24 cellular contexts compared by ENCODE assay signal in the genomic region with DNA sequence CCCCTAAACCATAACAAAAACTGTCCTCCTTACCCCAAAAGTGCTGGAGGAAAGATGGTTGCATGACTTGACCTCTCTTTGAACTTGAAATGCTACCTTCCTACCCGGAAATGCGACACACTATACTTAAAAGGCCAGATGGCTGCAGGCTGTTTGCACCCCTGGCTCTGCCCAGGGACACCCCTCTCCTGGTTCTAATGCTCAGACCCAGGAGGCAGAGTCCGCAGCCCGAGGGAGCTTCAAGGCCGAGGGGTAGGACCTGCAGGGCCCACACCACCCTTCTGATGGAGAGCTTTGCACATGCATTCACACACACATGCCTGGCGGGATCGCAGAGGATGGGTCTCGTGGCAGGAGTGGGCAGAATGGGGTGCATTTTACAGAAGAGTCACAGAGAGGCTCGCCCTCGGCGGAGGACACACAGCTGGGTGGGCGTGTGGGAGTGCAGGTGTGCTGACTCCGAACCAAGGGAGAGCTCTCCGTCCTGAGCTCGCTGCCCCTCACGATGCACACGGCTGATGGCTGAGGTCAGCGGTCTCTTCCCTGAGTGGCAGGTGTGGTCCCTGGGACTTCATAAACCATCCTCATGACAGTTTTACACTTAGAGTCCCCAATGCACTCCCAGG.
DNase-seq lines count a peak whose midpoint lies in the region; ATAC-seq, FAIRE-seq and TF ChIP-seq lines count a peak whose summit lies in the region.
"Had no signal": no experiment of that assay in that cellular context is flagged by ENCODE, and none has a peak within 500 bp of the region (broad histone marks: within the 10 kb centered on the region; RNA-seq: fewer than 3 reads in every experiment).

No MANE protein-coding gene starts in this region.

- H3K27ac ChIP-seq in mammary epithelial cell (ENCODE audit: insufficient read depth, low read depth, low read length) = no peak overlapping the region
- H3K27ac ChIP-seq in endothelial cell of umbilical vein (ENCODE audit: insufficient read depth, low read depth, low read length) = no peak overlapping the region
- H3K27ac ChIP-seq in osteoblast (ENCODE audit: low read depth, low read length) = no peak overlapping the region
- no peak overlapping the region for H3K27ac ChIP-seq in trophoblast cell (ENCODE audit: low read depth, low read length)
- H3K27ac ChIP-seq: ascending aorta, gastrocnemius medialis, GM23248, neutrophil, PC-9 had no signal

- peaks cover 55% of the 10 kb centered on the region for H3K36me3 Mint-ChIP-seq in MCF 10A (ENCODE audit: insufficient read depth, unreplicated experiment)
- no peaks in the 10 kb centered on the region for H3K36me3 Mint-ChIP-seq in IgD-negative memory B cell

- H3K9me1 ChIP-seq in endothelial cell of umbilical vein (replicated peaks; ENCODE audit: control insufficient read depth, extremely low read depth, insufficient read depth, low read length) = no peaks in the 10 kb centered on the region

- BruUV-seq in mammary epithelial cell (replicated peaks; lab: Mats Ljungman, UMichigan) = TSS peak; percentile 1
- BruUV-seq in MCF 10A (replicated peaks; lab: Mats Ljungman, UMichigan) = no TSS peak
- TSS peak; percentile 1 for BruUV-seq in endothelial cell of umbilical vein (replicated peaks; lab: Mats Ljungman, UMichigan)

- no peak overlapping the region for H3K4ac ChIP-seq in trophoblast cell (ENCODE audit: low read depth, low read length)

- no peak overlapping the region for H4K91ac ChIP-seq in trophoblast cell (ENCODE audit: low read depth, low read length)

- H3K9me3 ChIP-seq in mammary epithelial cell (replicated peaks; ENCODE audit: insufficient read depth, low read length) (no peaks in the 10 kb centered on the region), endothelial cell of umbilical vein (replicated peaks; ENCODE audit: control insufficient read depth, insufficient read depth, low read length) (no peaks in the 10 kb centered on the region), osteoblast (ENCODE audit: low read depth, low read length) (no peaks in the 10 kb centered on the region), trophoblast cell (ENCODE audit: insufficient read depth, low read depth, low read length) (peaks cover 4% of the 10 kb centered on the region)
- H3K9me3 ChIP-seq: ascending aorta, gastrocnemius medialis, neutrophil, spleen had no signal

- H2BK5ac ChIP-seq in trophoblast cell (ENCODE audit: low read depth, low read length, poor library complexity) = no peak overlapping the region

- no peak overlapping the region for H3K18ac ChIP-seq in trophoblast cell (ENCODE audit: low read length)

- H3K4me3 ChIP-seq in mammary epithelial cell (replicated peaks in 1 of 3; ENCODE audit: insufficient read depth in 1 of 3, low read depth in 2 of 3, low read length in 3 of 3) (no peak overlapping the region), endothelial cell of umbilical vein (replicated peaks in 1 of 3; ENCODE audit: insufficient read depth in 1 of 3, low read depth in 1 of 3, low read length in 3 of 3) (no peak overlapping the region), osteoblast (ENCODE audit: insufficient read depth, low read length) (no peak overlapping the region), trophoblast cell (ENCODE audit: low read depth, low read length) (no peak overlapping the region)
- H3K4me3 ChIP-seq: ascending aorta, gastrocnemius medialis, GM23248, PC-9 had no signal

- H3K4me2 ChIP-seq in mammary epithelial cell (ENCODE audit: insufficient read depth, low read depth, low read length) (no peak overlapping the region), endothelial cell of umbilical vein (ENCODE audit: insufficient read depth, low read length) (no peak overlapping the region), osteoblast (ENCODE audit: insufficient read depth, low read length) (no peak overlapping the region), trophoblast cell (ENCODE audit: low read length) (no peak overlapping the region)
- H3K4me2 ChIP-seq: PC-9 had no signal

- H3K4me3 Mint-ChIP-seq in MCF 10A (ENCODE audit: unreplicated experiment) = no peak overlapping the region
- peak overlapping the region in 3 of 4 donors; percentile 75 to 93 (median 76) for H3K4me3 Mint-ChIP-seq in IgD-negative memory B cell
- H3K4me3 Mint-ChIP-seq: activated naive CD4-positive, alpha-beta T cell treated with anti-CD3 and anti-CD28 coated beads for 36 hours had no signal

- H3K79me2 ChIP-seq in mammary epithelial cell (ENCODE audit: insufficient read depth, low read length) = no peaks in the 10 kb centered on the region
- H3K79me2 ChIP-seq in endothelial cell of umbilical vein (ENCODE audit: control insufficient read depth, insufficient read depth, low read length) = no peaks in the 10 kb centered on the region
- no peaks in the 10 kb centered on the region for H3K79me2 ChIP-seq in osteoblast (ENCODE audit: insufficient read depth, low read length)
- no peaks in the 10 kb centered on the region for H3K79me2 ChIP-seq in trophoblast cell (ENCODE audit: control insufficient read depth, insufficient read depth, low read length, poor library complexity)

- no peaks in the 10 kb centered on the region for H3K27me3 Mint-ChIP-seq in MCF 10A (ENCODE audit: insufficient read depth, unreplicated experiment)
- H3K27me3 Mint-ChIP-seq in IgD-negative memory B cell = peaks cover 20% of the 10 kb centered on the region

- in situ Hi-C loops in mammary epithelial cell (cut with MboI; ENCODE audit: low sequenced_read_pairs in 2 of 2) = no loop called here

- no peaks in the 10 kb centered on the region for H3K9me3 Mint-ChIP-seq in MCF 10A (ENCODE audit: unreplicated experiment)
- H3K9me3 Mint-ChIP-seq in IgD-negative memory B cell = no peaks in the 10 kb centered on the region
- H3K9me3 Mint-ChIP-seq: activated naive CD4-positive, alpha-beta T cell treated with anti-CD3 and anti-CD28 coated beads for 36 hours had no signal

- H3K9ac ChIP-seq in mammary epithelial cell (ENCODE audit: insufficient read depth, low read length) = no peak overlapping the region
- no peak overlapping the region for H3K9ac ChIP-seq in endothelial cell of umbilical vein (replicated peaks; ENCODE audit: extremely low read depth, insufficient read depth, low read length)
- no peak overlapping the region for H3K9ac ChIP-seq in trophoblast cell (ENCODE audit: low read length)
- H3K9ac ChIP-seq: GM23248 had no signal

- TF ChIP-seq CTCF in mammary epithelial cell (conservative IDR thresholded peaks at IDR 0.05 in 1 of 2, IDR thresholded peaks at IDR 0.05 in 1 of 2; ENCODE audit: extremely low read depth in 1 of 2, insufficient read depth in 1 of 2, low read depth in 1 of 2, low read length in 2 of 2) (no peak), MCF 10A (IDR thresholded peaks at IDR 0.05; ENCODE audit: unreplicated experiment) (no peak), endothelial cell of umbilical vein (IDR thresholded peaks at IDR 0.05; ENCODE audit: extremely low read depth in 1 of 2, insufficient read depth in 1 of 2, low read depth in 1 of 2, low read length in 2 of 2) (no peak), osteoblast (IDR thresholded peaks at IDR 0.05; ENCODE audit: extremely low read depth, low read depth, low read length) (no peak)

- dilution Hi-C loops in mammary epithelial cell (cut with HindIII; ENCODE audit: low sequenced_read_pairs) (loop anchor here (5.0 kb wide), 2 partner anchors 41 to 44 kb away; no protein-coding TSS in a partner anchor), endothelial cell of umbilical vein (cut with MboI; ENCODE audit: extremely low pct_ligation_motif_present, low sequenced_read_pairs) (no loop called here)

- no peaks in the 10 kb centered on the region for H4K20me1 ChIP-seq in mammary epithelial cell (ENCODE audit: insufficient read depth, low read length)
- H4K20me1 ChIP-seq in endothelial cell of umbilical vein (replicated peaks; ENCODE audit: control insufficient read depth, extremely low read depth, insufficient read depth, low read length) = no peaks in the 10 kb centered on the region
- H4K20me1 ChIP-seq in osteoblast (ENCODE audit: insufficient read depth, low read length) = peaks cover 3% of the 10 kb centered on the region

- no peak overlapping the region for H3K23ac ChIP-seq in trophoblast cell (ENCODE audit: low read length)

- ATAC-seq in GM21717 (IDR thresholded peaks at IDR 0.05; ENCODE audit: unreplicated experiment) = no peak
- ATAC-seq: gastrocnemius medialis had no signal

- H2BK120ac ChIP-seq in trophoblast cell (ENCODE audit: insufficient read depth, low read length, poor library complexity) = no peak overlapping the region

- H2AFZ ChIP-seq in mammary epithelial cell (ENCODE audit: low read depth, low read length) (no peak overlapping the region), endothelial cell of umbilical vein (ENCODE audit: low read depth, low read length) (no peak overlapping the region), osteoblast (ENCODE audit: low read length) (no peak overlapping the region), trophoblast cell (ENCODE audit: insufficient read depth, low read length, poor library complexity) (no peak overlapping the region)
- H2AFZ ChIP-seq: GM23248, PC-9 had no signal

- no peak overlapping the region for H2BK12ac ChIP-seq in trophoblast cell (ENCODE audit: low read length)

- H3K36me3 ChIP-seq in mammary epithelial cell (ENCODE audit: insufficient read depth, low read length) = no peaks in the 10 kb centered on the region
- H3K36me3 ChIP-seq in endothelial cell of umbilical vein (ENCODE audit: control insufficient read depth in 2 of 2, extremely low read depth in 1 of 2, insufficient read depth in 2 of 2, low read length in 2 of 2) = peaks cover 0 to 20% of the 10 kb centered on the region in 2 experiments
- H3K36me3 ChIP-seq in osteoblast (ENCODE audit: insufficient read depth, low read length) = peaks cover 6% of the 10 kb centered on the region
- H3K36me3 ChIP-seq in trophoblast cell (ENCODE audit: control insufficient read depth in 1 of 2, insufficient read depth in 2 of 2, low read length in 2 of 2) = peaks cover 19 to 21% of the 10 kb centered on the region in 2 experiments
- H3K36me3 ChIP-seq: neutrophil had no signal

- no peak overlapping the region for H4K8ac ChIP-seq in trophoblast cell (ENCODE audit: low read depth, low read length)

- no peak for TF ChIP-seq POLR2A in endothelial cell of umbilical vein (IDR thresholded peaks at IDR 0.05; ENCODE audit: low read depth, low read length)

- no peak overlapping the region for H4K12ac ChIP-seq in trophoblast cell (ENCODE audit: low read depth, low read length)

- H3K27ac Mint-ChIP-seq in MCF 10A (ENCODE audit: low read depth, unreplicated experiment) (no peak overlapping the region), IgD-negative memory B cell (peak overlapping the region in 1 of 3 donors; percentile 96)
- H3K27ac Mint-ChIP-seq: activated naive CD4-positive, alpha-beta T cell treated with anti-CD3 and anti-CD28 coated beads for 36 hours had no signal

- no peak for DNase-seq in mammary epithelial cell
- no peak for DNase-seq in MCF 10A (ENCODE audit: unreplicated experiment)
- no peak for DNase-seq in endothelial cell of umbilical vein (ENCODE audit: low read depth, low spot score)
- peak; percentile 75 for DNase-seq in osteoblast (ENCODE audit: insufficient read length, low spot score, missing footprints)
- no peak for DNase-seq in trophoblast cell
- no peak for DNase-seq in islet precursor cell
- DNase-seq: activated CD4-positive, alpha-beta T cell treated with anti-CD3 and anti-CD28 coated beads, Interleukin-2, amount 50 U/mL, for 48 hours; activated naive CD4-positive, alpha-beta T cell treated with anti-CD3 and anti-CD28 coated beads for 36 hours; activated T-cell treated with anti-CD3 and anti-CD28 coated beads, Interleukin-2, amount 50 U/mL, for 1 hour; cerebellar nuclear complex; DMS153; gastrocnemius medialis; GM23248; KBM-7; NCI-H1694 treated with DMSO at 0.1 percent for 48 hours; NCI-H226; PC-9; spleen; stimulated activated CD4-positive, alpha-beta T cell treated with anti-CD3 and anti-CD28 coated beads, Interleukin-4, amount 100 ng/mL, for 4 hours had no signal

- no peak for FAIRE-seq in endothelial cell of umbilical vein (lab: Jason Lieb, UNC)
- FAIRE-seq: GM19239 had no signal

- H3K79me1 ChIP-seq in trophoblast cell (ENCODE audit: low read length) = no peaks in the 10 kb centered on the region

- H2AK5ac ChIP-seq in trophoblast cell (ENCODE audit: low read length) = no peak overlapping the region

- intact Hi-C loops in mammary epithelial cell (cut with micrococcal nuclease) (no loop called here), MCF 10A (cut with micrococcal nuclease) (no loop called here), endothelial cell of umbilical vein (cut with micrococcal nuclease) (no loop called here)

- POLR2A ChIA-PET in MCF 10A (lab: Yijun Ruan, JAX) = interaction anchor here (1.1 to 1.8 kb wide), 3 partner anchors 9 to 96 kb away, joined by 3 to 5 read pairs (median 3); a partner anchor contains a TSS
- POLR2A ChIA-PET in endothelial cell of umbilical vein (lab: Charles Lee) = no interaction called here

- 91% methylated on average over 14 of the region's 18 CpGs for WGBS in mammary epithelial cell (ENCODE audit: low coverage, missing lambda C conversion rate)
- no CpG with 5 or more reads among the region's 18 CpGs for WGBS in trophoblast cell (ENCODE audit: extremely low coverage, insufficient coverage, insufficient read length)

- CTCF ChIA-PET in mammary epithelial cell (lab: Charles Lee; ENCODE audit: low non-redundant PET) = no interaction called here
- CTCF ChIA-PET in MCF 10A (lab: Yijun Ruan, JAX) = no interaction called here
- CTCF ChIA-PET in endothelial cell of umbilical vein (lab: Charles Lee) = interaction anchor here (0.9 kb wide), 2 partner anchors 12 to 73 kb away, joined by 3 to 4 read pairs; no protein-coding TSS in a partner anchor

- H3K4me1 ChIP-seq in mammary epithelial cell (ENCODE audit: insufficient read depth, low read length) (peaks cover 3% of the 10 kb centered on the region), endothelial cell of umbilical vein (ENCODE audit: control insufficient read depth, extremely low read depth, insufficient read depth, low read length) (peaks cover 12% of the 10 kb centered on the region), osteoblast (ENCODE audit: insufficient read depth, low read length) (peaks cover 8% of the 10 kb centered on the region), trophoblast cell (ENCODE audit: control insufficient read depth in 1 of 2, insufficient read depth in 2 of 2, low read length in 2 of 2) (no peaks in the 10 kb centered on the region)
- H3K4me1 ChIP-seq: ascending aorta had no signal

- peaks cover 18% of the 10 kb centered on the region for H3K4me1 Mint-ChIP-seq in MCF 10A (ENCODE audit: insufficient read depth, unreplicated experiment)
- peaks cover 29 to 56% (median 48%) of the 10 kb centered on the region in 3 donors for H3K4me1 Mint-ChIP-seq in IgD-negative memory B cell

- no peak overlapping the region for H3K14ac ChIP-seq in trophoblast cell (ENCODE audit: low read length)

- H3K27me3 ChIP-seq in mammary epithelial cell (ENCODE audit: insufficient read depth, low read length) (no peaks in the 10 kb centered on the region), endothelial cell of umbilical vein (ENCODE audit: control insufficient read depth in 2 of 2, insufficient read depth in 2 of 2, low read length in 2 of 2) (no peaks in the 10 kb centered on the region), osteoblast (ENCODE audit: insufficient read depth, low read length) (peaks cover 21% of the 10 kb centered on the region), trophoblast cell (ENCODE audit: insufficient read depth, low read length) (peaks cover 7% of the 10 kb centered on the region)
- H3K27me3 ChIP-seq: ascending aorta had no signal
